ENCODE assay signal across 19 cellular contexts in the genomic region with DNA sequence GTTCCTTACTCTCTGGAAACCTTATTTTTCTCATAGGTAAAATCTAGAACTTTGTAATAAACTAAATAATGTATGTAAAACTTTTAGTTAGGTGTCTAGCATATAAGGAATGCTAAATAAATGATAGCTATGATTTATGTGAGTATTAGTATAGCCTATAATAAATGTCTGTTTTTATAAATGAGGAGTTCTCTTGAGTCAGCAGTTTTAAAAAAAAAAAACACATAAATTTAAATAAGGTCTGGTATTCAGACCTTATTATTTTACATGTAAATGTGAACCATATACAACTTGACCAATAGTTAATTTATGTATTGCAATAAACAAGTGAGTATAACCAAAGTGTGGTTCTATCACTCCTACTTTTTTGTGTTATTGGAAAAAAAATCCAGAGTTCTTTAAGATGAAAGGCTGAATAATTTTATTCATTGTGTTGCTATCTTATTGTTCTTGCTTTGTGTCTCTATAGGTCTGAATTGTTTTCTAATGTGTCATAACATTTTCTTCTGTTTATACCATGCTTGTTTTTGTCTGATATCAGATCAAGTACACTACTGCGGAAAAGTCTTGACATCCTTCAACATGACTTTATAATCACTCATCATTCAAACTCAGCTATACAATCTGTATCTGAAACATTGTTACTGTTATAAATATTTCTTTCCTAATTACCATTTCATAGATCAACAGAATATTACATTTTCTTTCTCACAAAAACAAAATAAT.
DNase-seq lines count a peak whose midpoint lies in the region; ATAC-seq, FAIRE-seq and TF ChIP-seq lines count a peak whose summit lies in the region.
"Had no signal": no experiment of that assay in that cellular context is flagged by ENCODE, and none has a peak within 500 bp of the region (broad histone marks: within the 10 kb centered on the region; RNA-seq: fewer than 3 reads in every experiment).

No MANE protein-coding gene starts in this region.

- no peak for TF ChIP-seq CTCF in astrocyte (IDR thresholded peaks at IDR 0.05; ENCODE audit: insufficient read depth, low read depth, low read length)
- no peak for TF ChIP-seq CTCF in endothelial cell of umbilical vein (IDR thresholded peaks at IDR 0.05; ENCODE audit: extremely low read depth in 1 of 2, insufficient read depth in 1 of 2, low read depth in 1 of 2, low read length in 2 of 2)
- no peak for TF ChIP-seq CTCF in heart left ventricle (IDR thresholded peaks at IDR 0.05)

- H3K27ac ChIP-seq in ACC112 (ENCODE audit: low read depth, low read length) (no peak overlapping the region), astrocyte (ENCODE audit: low read depth, low read length) (no peak overlapping the region), endothelial cell of umbilical vein (ENCODE audit: insufficient read depth, low read depth, low read length) (peak overlapping the region; percentile 66), small intestine (ENCODE audit: low read depth in 1 of 2, low read length in 1 of 2) (no peak overlapping the region), heart left ventricle (no peak overlapping the region)
- H3K27ac ChIP-seq: C4-2B, HL-60 had no signal

- H3K4me1 Mint-ChIP-seq in astrocyte (ENCODE audit: low read depth, unreplicated experiment) = no peaks in the 10 kb centered on the region
- H3K4me1 Mint-ChIP-seq: IgD-negative memory B cell had no signal

- H2AFZ ChIP-seq in ACC112 (ENCODE audit: low read length, unreplicated experiment) (peak overlapping the region; percentile 41), astrocyte (ENCODE audit: low read depth, low read length) (no peak overlapping the region), endothelial cell of umbilical vein (ENCODE audit: low read depth, low read length) (peak overlapping the region; percentile 81)

- H3K9me3 Mint-ChIP-seq in astrocyte (ENCODE audit: unreplicated experiment) = no peaks in the 10 kb centered on the region
- H3K9me3 Mint-ChIP-seq: CD4-positive, alpha-beta T cell; IgD-negative memory B cell had no signal

- BruUV-seq in endothelial cell of umbilical vein (replicated peaks; lab: Mats Ljungman, UMichigan) = no TSS peak

- H4K20me1 ChIP-seq in astrocyte (ENCODE audit: insufficient read depth, low read length) (no peaks in the 10 kb centered on the region), endothelial cell of umbilical vein (replicated peaks; ENCODE audit: control insufficient read depth, extremely low read depth, insufficient read depth, low read length) (no peaks in the 10 kb centered on the region)

- no peaks in the 10 kb centered on the region for H3K4me1 ChIP-seq in ACC112 (ENCODE audit: control insufficient read depth, insufficient read depth, low read length, unreplicated experiment)
- no peaks in the 10 kb centered on the region for H3K4me1 ChIP-seq in astrocyte (ENCODE audit: insufficient read depth, low read length)
- peaks cover 17% of the 10 kb centered on the region for H3K4me1 ChIP-seq in endothelial cell of umbilical vein (ENCODE audit: control insufficient read depth, extremely low read depth, insufficient read depth, low read length)
- H3K4me1 ChIP-seq in small intestine (ENCODE audit: control insufficient read depth in 2 of 2, insufficient read depth in 1 of 2, low read depth in 1 of 2, low read length in 1 of 2) = no peaks in the 10 kb centered on the region
- H3K4me1 ChIP-seq in heart left ventricle = no peaks in the 10 kb centered on the region
- H3K4me1 ChIP-seq: Caco-2 had no signal

- no peak for TF ChIP-seq POLR2A in endothelial cell of umbilical vein (IDR thresholded peaks at IDR 0.05; ENCODE audit: low read depth, low read length)
- TF ChIP-seq POLR2A in heart left ventricle (IDR thresholded peaks at IDR 0.05) = no peak

- H3K4me3 ChIP-seq in ACC112 (ENCODE audit: low read depth, low read length) (no peak overlapping the region), astrocyte (ENCODE audit: insufficient read depth, low read depth, low read length) (no peak overlapping the region), endothelial cell of umbilical vein (replicated peaks in 1 of 3; ENCODE audit: insufficient read depth in 1 of 3, low read depth in 1 of 3, low read length in 3 of 3) (no peak overlapping the region), small intestine (ENCODE audit: low read depth in 1 of 2, low read length in 2 of 2) (no peak overlapping the region), heart left ventricle (no peak overlapping the region)

- FAIRE-seq in astrocyte (lab: Jason Lieb, UNC) = peak; percentile 37
- FAIRE-seq in endothelial cell of umbilical vein (lab: Jason Lieb, UNC) = peak; percentile 79
- FAIRE-seq in small intestine (lab: Jason Lieb, UNC) = peak; percentile 73
- FAIRE-seq: D721Med had no signal

- H3K79me2 ChIP-seq in ACC112 (ENCODE audit: control insufficient read depth, insufficient read depth, low read length, unreplicated experiment) (no peaks in the 10 kb centered on the region), astrocyte (ENCODE audit: insufficient read depth, low read length) (no peaks in the 10 kb centered on the region), endothelial cell of umbilical vein (ENCODE audit: control insufficient read depth, insufficient read depth, low read length) (no peaks in the 10 kb centered on the region)

- no peaks in the 10 kb centered on the region for H3K9me1 ChIP-seq in endothelial cell of umbilical vein (replicated peaks; ENCODE audit: control insufficient read depth, extremely low read depth, insufficient read depth, low read length)

- H3K9me3 ChIP-seq in astrocyte (ENCODE audit: insufficient read depth, low read depth, low read length) (no peaks in the 10 kb centered on the region), endothelial cell of umbilical vein (replicated peaks; ENCODE audit: control insufficient read depth, insufficient read depth, low read length) (no peaks in the 10 kb centered on the region), small intestine (ENCODE audit: control insufficient read depth, low read depth) (no peaks in the 10 kb centered on the region), heart left ventricle (peaks cover 0 to 16% (median under 1%) of the 10 kb centered on the region in 12 donors)
- H3K9me3 ChIP-seq: Caco-2 had no signal

- no peak overlapping the region for H3K27ac Mint-ChIP-seq in astrocyte (ENCODE audit: unreplicated experiment)
- H3K27ac Mint-ChIP-seq: CD4-positive, alpha-beta T cell; HFFc6; IgD-negative memory B cell had no signal

- DNase-seq in astrocyte (ENCODE audit: low read depth) = no peak
- peak; percentile 59 for DNase-seq in endothelial cell of umbilical vein (ENCODE audit: low read depth, low spot score)
- DNase-seq in small intestine = no peak
- DNase-seq in heart left ventricle = no peak
- no peak for DNase-seq in GM03348 (ENCODE audit: low spot score)
- DNase-seq in activated CD8-positive, alpha-beta memory T cell treated with anti-CD3 and anti-CD28 coated beads, Interleukin-2, amount 50 U/mL, for 4 hours = no peak
- DNase-seq: AML-193; Caco-2; CD4-positive, alpha-beta T cell; GDM1; GOT3; H7; HFFc6 had no signal

- H3K36me3 ChIP-seq in ACC112 (ENCODE audit: insufficient read depth, low read length) = no peaks in the 10 kb centered on the region
- no peaks in the 10 kb centered on the region for H3K36me3 ChIP-seq in astrocyte (ENCODE audit: insufficient read depth, low read length)
- H3K36me3 ChIP-seq in endothelial cell of umbilical vein (ENCODE audit: control insufficient read depth in 2 of 2, extremely low read depth in 1 of 2, insufficient read depth in 2 of 2, low read length in 2 of 2) = no peaks in the 10 kb centered on the region
- no peaks in the 10 kb centered on the region for H3K36me3 ChIP-seq in small intestine (ENCODE audit: control insufficient read depth in 2 of 2, insufficient read depth in 2 of 2, low read length in 2 of 2)
- no peaks in the 10 kb centered on the region for H3K36me3 ChIP-seq in heart left ventricle

- ATAC-seq in heart left ventricle = no peak
- ATAC-seq: HCT116 had no signal

- H3K27me3 ChIP-seq in ACC112 (ENCODE audit: insufficient read depth, low read length) (no peaks in the 10 kb centered on the region), astrocyte (ENCODE audit: insufficient read depth, low read length) (no peaks in the 10 kb centered on the region), endothelial cell of umbilical vein (ENCODE audit: control insufficient read depth in 2 of 2, insufficient read depth in 2 of 2, low read length in 2 of 2) (no peaks in the 10 kb centered on the region), small intestine (ENCODE audit: control insufficient read depth in 2 of 2, insufficient read depth in 2 of 2, low read length in 2 of 2) (no peaks in the 10 kb centered on the region), heart left ventricle (no peaks in the 10 kb centered on the region)

- intact Hi-C loops in endothelial cell of umbilical vein (cut with micrococcal nuclease) = loop anchor here (1.0 to 5.0 kb wide), 3 partner anchors 94 to 510 kb away; no protein-coding TSS in a partner anchor
- intact Hi-C loops in heart left ventricle (cut with DNase I) = loop anchor here in 3 of 10 donors (10.0 kb wide), 2 partner anchors 106 to 144 kb away; no protein-coding TSS in a partner anchor

- no peaks in the 10 kb centered on the region for H3K27me3 Mint-ChIP-seq in astrocyte (ENCODE audit: low read depth, unreplicated experiment)
- H3K27me3 Mint-ChIP-seq: CD4-positive, alpha-beta T cell; IgD-negative memory B cell had no signal

- H3K36me3 Mint-ChIP-seq in astrocyte (ENCODE audit: low read depth, unreplicated experiment) = no peaks in the 10 kb centered on the region
- H3K36me3 Mint-ChIP-seq: IgD-negative memory B cell had no signal

- WGBS in small intestine, 3 donors = 87 to 93% (median 89%) methylated on average over 1 of the region's 1 CpG
- 91 to 98% (median 93%) methylated on average over 1 of the region's 1 CpG for WGBS in heart left ventricle, 4 donors

- POLR2A ChIA-PET in endothelial cell of umbilical vein (lab: Charles Lee) = no interaction called here

- H3K9ac ChIP-seq in astrocyte (ENCODE audit: low read length) (no peak overlapping the region), endothelial cell of umbilical vein (replicated peaks; ENCODE audit: extremely low read depth, insufficient read depth, low read length) (no peak overlapping the region)

- no peak overlapping the region for H3K4me3 Mint-ChIP-seq in astrocyte (ENCODE audit: unreplicated experiment)
- H3K4me3 Mint-ChIP-seq: CD4-positive, alpha-beta T cell; HFFc6; IgD-negative memory B cell had no signal

- H3K4me2 ChIP-seq in astrocyte (ENCODE audit: low read length) (no peak overlapping the region), endothelial cell of umbilical vein (ENCODE audit: insufficient read depth, low read length) (peak overlapping the region; percentile 49)

- dilution Hi-C loops in endothelial cell of umbilical vein (cut with MboI; ENCODE audit: extremely low pct_ligation_motif_present, low sequenced_read_pairs) = no loop called here

- CTCF ChIA-PET in endothelial cell of umbilical vein (lab: Charles Lee) = interaction anchor here (1.2 kb wide), 1 partner anchor 55 kb away, joined by 3 read pairs; no protein-coding TSS in a partner anchor

TF ChIP-seq in endothelial cell of umbilical vein, 7 proteins besides CTCF, POLR2A, EP300 and RAD21 (continues in another document):
- TF ChIP-seq GATA2 (IDR thresholded peaks at IDR 0.05; ENCODE audit: insufficient read depth, insufficient read length, low read depth, low read length) (peak; percentile 77), MYC (IDR thresholded peaks at IDR 0.05; ENCODE audit: low read depth, low read length) (no peak), POLR2AphosphoS5 (IDR thresholded peaks at IDR 0.05; ENCODE audit: insufficient read depth, low read depth, low read length) (no peak)
